Comparison of ENCODE assay signal across 8 cellular contexts in genomic region chr7:143287935-143288826, GRCh38. TPM values are rescaled to one million over a fixed set of nuclear protein-coding genes. Genes with fewer than 3 reads are reported as not detected.
DNase-seq lines count a peak whose midpoint lies in the region; ATAC-seq and TF ChIP-seq lines count a peak whose summit lies in the region.

Gene CASP2, plus strand, starts transcription at chr7:143288351. Its CDS starts 105 bp downstream, at chr7:143288456.

- no peaks in the 10 kb centered on the region for H3K27me3 Mint-ChIP-seq in activated CD4-positive, alpha-beta T cell treated with anti-CD3 and anti-CD28 coated beads, Interleukin-2, amount 10 ng/mL, durations not matched to agents 24 days and 14 days

- ATAC-seq in GM19351 (IDR thresholded peaks at IDR 0.05; ENCODE audit: unreplicated experiment) = peak; percentile 88
- ATAC-seq in HG03520 (IDR thresholded peaks at IDR 0.05; ENCODE audit: unreplicated experiment) = peak; percentile 91

- H3K9me3 Mint-ChIP-seq in activated CD4-positive, alpha-beta T cell treated with anti-CD3 and anti-CD28 coated beads, Interleukin-2, amount 10 ng/mL, durations not matched to agents 24 days and 14 days = peaks cover 8% of the 10 kb centered on the region

- peaks cover 54% of the 10 kb centered on the region for H3K4me1 Mint-ChIP-seq in activated CD4-positive, alpha-beta T cell treated with anti-CD3 and anti-CD28 coated beads, Interleukin-2, amount 10 ng/mL, durations not matched to agents 24 days and 14 days

- peaks cover 40% of the 10 kb centered on the region for H3K36me3 Mint-ChIP-seq in activated CD4-positive, alpha-beta T cell treated with anti-CD3 and anti-CD28 coated beads, Interleukin-2, amount 10 ng/mL, durations not matched to agents 24 days and 14 days (ENCODE audit: low read depth)

- peak within 1 kb of the TSS; percentile 91 for H3K4me3 ChIP-seq in coronary artery

- H3K4me3 Mint-ChIP-seq in activated CD4-positive, alpha-beta T cell treated with anti-CD3 and anti-CD28 coated beads, Interleukin-2, amount 10 ng/mL, durations not matched to agents 24 days and 14 days = peak within 1 kb of the TSS; percentile 97

- intact Hi-C loops in activated CD4-positive, alpha-beta T cell treated with anti-CD3 and anti-CD28 coated beads, Interleukin-2, amount 10 ng/mL, durations not matched to agents 24 days and 14 days (cut with micrococcal nuclease) = loop anchor here (1.0 to 2.0 kb wide), 4 partner anchors 25 to 479 kb away; partner anchors contain the start of gene GSTK1

- H3K27ac ChIP-seq in coronary artery = peak within 1 kb of the TSS; percentile 89 to 92

- TF ChIP-seq CTCF in coronary artery (IDR thresholded peaks at IDR 0.05) = no peak

- DNase-seq in C1 segment of cervical spinal cord (lab: John Stamatoyannopoulos, UW) = peak; percentile 62 to 99 (median 95)
- peak; percentile 94 for DNase-seq in NCI-H526 treated with DMSO at 0.1 percent for 48 hours (lab: John Stamatoyannopoulos, UW)
- DNase-seq in activated CD4-positive, alpha-beta T cell treated with anti-CD3 and anti-CD28 coated beads, Interleukin-2, amount 10 ng/mL, durations not matched to agents 24 days and 14 days = peak; percentile 100
- DNase-seq in coronary artery (ENCODE audit: low spot score) = peak; percentile 98
- peak; percentile 99 for DNase-seq in left kidney (ENCODE audit: low read depth, low spot score)
- DNase-seq in stimulated activated CD4-positive, alpha-beta T cell treated with anti-CD3 and anti-CD28 coated beads, Interleukin-1b, Interleukin-23, amount 100 ng/mL, for 48 hours = peak; percentile 99

- H3K27ac Mint-ChIP-seq in activated CD4-positive, alpha-beta T cell treated with anti-CD3 and anti-CD28 coated beads, Interleukin-2, amount 10 ng/mL, durations not matched to agents 24 days and 14 days = peak within 1 kb of the TSS; percentile 95

RNA-seq across cellular contexts. Expression of gene CASP2, which starts in this region (rescaled TPM):
- 99.1 and 110 TPM in 2 replicates for total RNA-seq in activated CD4-positive, alpha-beta T cell treated with anti-CD3 and anti-CD28 coated beads, Interleukin-2, amount 10 ng/mL, durations not matched to agents 24 days and 14 days

Comparison
In these comparisons a context has a peak if more than half of its experiments do, and no peak if none do; other contexts are left out.
1. Peak in every context shown above with its lines: DNase-seq, ATAC-seq, H3K4me3 ChIP-seq and H3K27ac ChIP-seq.